ENCODE assay signal across 8 cellular contexts in the genomic region with DNA sequence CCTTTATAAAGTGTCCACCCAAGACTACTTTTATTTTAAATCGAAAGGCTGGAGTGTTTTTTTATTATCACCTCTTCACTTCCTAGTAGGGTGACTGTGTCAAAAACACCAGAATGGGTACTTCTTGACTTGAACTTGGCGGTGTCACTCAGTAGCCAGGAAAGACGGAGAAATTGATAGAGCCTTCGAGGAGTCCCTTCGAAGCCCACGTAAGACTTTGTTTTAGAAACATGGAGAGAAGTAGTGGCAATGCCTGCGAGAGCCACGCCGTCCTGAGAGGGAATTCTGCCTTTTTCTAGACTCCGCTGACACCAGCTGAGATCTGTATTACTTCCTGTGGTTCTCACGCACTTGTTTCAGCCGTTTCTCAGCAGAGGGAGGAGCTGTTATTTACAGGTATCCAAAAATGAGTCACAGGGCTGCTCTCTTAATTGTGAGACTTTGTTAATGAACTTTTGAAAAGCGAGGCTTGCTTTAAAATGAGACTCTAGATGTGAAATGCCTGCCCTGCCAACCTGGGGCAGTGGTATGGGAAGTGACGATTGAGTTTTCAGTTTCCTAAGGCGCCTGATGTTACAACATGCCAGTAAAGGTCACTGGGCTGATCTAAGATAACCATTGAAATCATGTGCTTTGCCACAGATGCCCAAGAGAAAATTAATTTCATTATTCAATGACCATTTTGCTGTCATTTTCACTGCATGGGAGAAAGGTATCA. TPM values are rescaled to one million over a fixed set of nuclear protein-coding genes. Genes with fewer than 3 reads are reported as not detected.
DNase-seq lines count a peak whose midpoint lies in the region; ATAC-seq and TF ChIP-seq lines count a peak whose summit lies in the region.

No MANE protein-coding gene starts in this region.

- peaks cover 0 to 24% of the 10 kb centered on the region in 2 donors for H3K4me1 ChIP-seq in right atrium auricular region

- H3K36me3 ChIP-seq in right atrium auricular region: no peaks in the 10 kb centered on the region

- ATAC-seq in GM18867 (IDR thresholded peaks at IDR 0.05; ENCODE audit: unreplicated experiment): peak; percentile 69
- ATAC-seq in HG02981 (IDR thresholded peaks at IDR 0.05; ENCODE audit: unreplicated experiment): peak; percentile 52

- in situ Hi-C loops in G401 (cut with HindIII; ENCODE audit: low sequenced_read_pairs): no loop called here

- H3K27me3 ChIP-seq in right atrium auricular region: no peaks in the 10 kb centered on the region

- H3K4me3 ChIP-seq in right atrium auricular region: peak overlapping the region; percentile 74 to 94
- peak overlapping the region; percentile 46 to 86 (median 61) for H3K4me3 ChIP-seq in skin epidermis

- no peaks in the 10 kb centered on the region for H3K9me3 ChIP-seq in right atrium auricular region

- DNase-seq in RPMI7951 (ENCODE audit: low read depth) (peak; percentile 17), right atrium auricular region (ENCODE audit: low spot score) (no peak), NCI-H2171 (lab: John Stamatoyannopoulos, UW) (no peak), G401 (ENCODE audit: low spot score) (no peak)
- peak; percentile 4 to 43 (median 20) for DNase-seq in activated naive CD4-positive, alpha-beta T cell (lab: John Stamatoyannopoulos, UW)

- H3K27ac ChIP-seq in right atrium auricular region (peak overlapping the region; percentile 75 to 83), skin epidermis (peak overlapping the region; percentile 50 to 96 (median 83))

- TF ChIP-seq CTCF in right atrium auricular region (IDR thresholded peaks at IDR 0.05): no peak

RNA-seq across cellular contexts. Expression of a gene that starts 0.9 kb away (rescaled TPM):
- 0.96 and 2.0 TPM in 2 replicates for total RNA-seq in RPMI7951 (2014; rRNA removed; shearing (Covaris generic))
- total RNA-seq in right atrium auricular region: 10 to 100 TPM in 1 of 2 donors, 1 to 10 TPM in 1; 7.3 to 21.5 TPM
- total RNA-seq in G401 (2014; rRNA removed; shearing (Covaris generic)): 0.07 TPM in 1 of 2 replicates, not detected in the other

RNA-seq across cellular contexts. Expression of a gene that starts 55.8 kb away (rescaled TPM):
- 264 and 311 TPM in 2 replicates for total RNA-seq in RPMI7951 (2014; rRNA removed; shearing (Covaris generic))
- 100 to 1,000 TPM; 113 to 146 TPM for total RNA-seq in right atrium auricular region
- 100 and 214 TPM in 2 replicates for total RNA-seq in G401 (2014; rRNA removed; shearing (Covaris generic))

Comparison
In these comparisons a context has a peak if more than half of its experiments do, and no peak if none do; other contexts are left out.
1. DNase-seq: peak in RPMI7951 (single experiment) and activated naive CD4-positive, alpha-beta T cell (4 of 4); none in right atrium auricular region (single experiment), NCI-H2171 (single experiment) and G401 (single experiment).